22 cellular contexts compared by ENCODE assay signal in genomic region chr1:229132706-229133105, GRCh38.
"Had no signal": no experiment of that assay in that cellular context is flagged by ENCODE, and none has a peak within 500 bp of the region (broad histone marks: within the 10 kb centered on the region; RNA-seq: fewer than 3 reads in every experiment).

No MANE protein-coding gene starts in this region.

- H3K27ac ChIP-seq: heart right ventricle, psoas muscle, tibial artery, upper lobe of left lung, uterus had no signal

- H3K27ac Mint-ChIP-seq: naive B cell had no signal

- H3K4me3 ChIP-seq: heart right ventricle, psoas muscle, skin epidermis, tibial artery, upper lobe of left lung, uterus had no signal

- H3K9me3 ChIP-seq: psoas muscle, tibial artery, uterus had no signal

- H3K27me3 ChIP-seq: tibial artery, upper lobe of left lung, uterus had no signal

- H3K4me3 Mint-ChIP-seq: nephron had no signal

- H3K36me3 ChIP-seq: heart right ventricle, tibial artery, upper lobe of left lung, uterus had no signal

- H3K4me1 ChIP-seq: psoas muscle, uterus had no signal

- DNase-seq: cerebellar nuclear complex; effector memory CD4-positive, alpha-beta T cell; heart right ventricle; islet precursor cell; left cardiac atrium; mesendoderm; naive B cell; occipital lobe; psoas muscle; retina; stimulated activated CD4-positive, alpha-beta T cell treated with anti-CD3 and anti-CD28 coated beads, Interleukin-12 subunit alpha, Interleukin-12 subunit beta, amount 100 ng/mL, for 4 hours; stimulated activated naive CD4-positive, alpha-beta T cell treated with Interleukin-2 at 50 U/mL for 16 hours; tibial artery; upper lobe of left lung; uterus had no signal

- ATAC-seq: esophagus mucosa, heart right ventricle, left cardiac atrium, psoas muscle, sciatic nerve had no signal

- FAIRE-seq: colon, endometrium, frontal cortex had no signal
